8 cellular contexts compared by ENCODE assay signal in genomic region chr5:132737982-132738770, GRCh38. TPM values are rescaled to one million over a fixed set of nuclear protein-coding genes. Genes with fewer than 3 reads are reported as not detected.
A peak's percentile ranks its signal among the peaks of the same experiment; 100 is the strongest.
DNase-seq lines count a peak whose midpoint lies in the region; ATAC-seq and TF ChIP-seq lines count a peak whose summit lies in the region.
"Had no signal": no experiment of that assay in that cellular context is flagged by ENCODE, and none has a peak within 500 bp of the region (broad histone marks: within the 10 kb centered on the region; RNA-seq: fewer than 3 reads in every experiment).

No MANE protein-coding gene starts in this region.

- 77 to 81% methylated on average over 8 to 9 of the region's 10 CpGs for WGBS in endodermal cell (ENCODE audit: insufficient coverage in 1 of 2, insufficient read length in 1 of 2), 2 experiments
- WGBS in sigmoid colon, 2 donors, result 60 to 78% methylated on average over 10 of the region's 10 CpGs

- ATAC-seq in HG03135 (IDR thresholded peaks at IDR 0.05; ENCODE audit: unreplicated experiment), result no peak

- peaks cover 7% of the 10 kb centered on the region for H3K36me3 Mint-ChIP-seq in endodermal cell (ENCODE audit: low read depth)

- H3K27ac ChIP-seq in PC-9, result no peak overlapping the region
- H3K27ac ChIP-seq in endodermal cell (ENCODE audit: low read depth, low read length), result no peak overlapping the region
- H3K27ac ChIP-seq in sigmoid colon, result peak overlapping the region in 2 of 4 donors; percentile 84 to 85

- peak overlapping the region; percentile 73 for H3K4me3 Mint-ChIP-seq in endodermal cell

- H3F3A ChIP-seq in PC-9 (ENCODE audit: insufficient read depth, low read depth), result no peaks in the 10 kb centered on the region; the same call in 1 of the 2 replicates

- H3K4me1 ChIP-seq in PC-9 (replicated peaks; ENCODE audit: insufficient read depth) (peaks cover 20% of the 10 kb centered on the region), endodermal cell (ENCODE audit: control insufficient read depth, insufficient read depth, low read length) (no peaks in the 10 kb centered on the region), sigmoid colon (peaks cover 0 to 19% (median 10%) of the 10 kb centered on the region in 4 donors)

- peaks cover 5% of the 10 kb centered on the region for H3K9me3 Mint-ChIP-seq in endodermal cell

- no peak overlapping the region for H3K27ac Mint-ChIP-seq in endodermal cell

- intact Hi-C loops in PC-9 (cut with micrococcal nuclease; ENCODE audit: unreplicated experiment) (loop anchor here (10.0 kb wide), 1 partner anchor 353 kb away; no protein-coding TSS in a partner anchor), sigmoid colon (cut with DNase I) (loop anchor here (2.0 to 10.0 kb wide), 3 partner anchors 39 to 353 kb away; partner anchors contain the start of gene SEPTIN8)

- no TSS peak for BruUV-seq in PC-9 (replicated peaks; lab: Mats Ljungman, UMichigan)

- TF ChIP-seq POLR2A in sigmoid colon (IDR thresholded peaks at IDR 0.05), result no peak

- peak overlapping the region; percentile 98 for H3K4me2 ChIP-seq in PC-9

- peaks cover 3% of the 10 kb centered on the region; the same call in 1 of the 2 replicates for H4K20me1 ChIP-seq in PC-9 (ENCODE audit: insufficient read depth)

- peaks cover 6% of the 10 kb centered on the region for H3K4me1 Mint-ChIP-seq in endodermal cell

- no peak for TF ChIP-seq EP300 in sigmoid colon (IDR thresholded peaks at IDR 0.05)

- H3K27me3 Mint-ChIP-seq in endodermal cell (ENCODE audit: insufficient read depth), result peaks cover 26% of the 10 kb centered on the region

- H3K9ac ChIP-seq in endodermal cell (ENCODE audit: extremely low read depth, low read length, poor library complexity, severe bottlenecking), result no peak overlapping the region

- H3K27me3 ChIP-seq in PC-9 (ENCODE audit: insufficient read depth, low read depth) (no peaks in the 10 kb centered on the region), endodermal cell (ENCODE audit: control insufficient read depth, insufficient read depth, low read length, poor library complexity, severe bottlenecking) (peaks cover 30% of the 10 kb centered on the region), sigmoid colon (peaks cover 0 to 3% (median 0%) of the 10 kb centered on the region in 3 donors)

- CTCF ChIA-PET in PC-9 (lab: Charles Lee), result no interaction called here

- H3K4me3 ChIP-seq in GM12865 (ENCODE audit: low read depth, low read length), result peak overlapping the region; percentile 91
- H3K4me3 ChIP-seq in PC-9, result peak overlapping the region; percentile 91
- peak overlapping the region; percentile 82 for H3K4me3 ChIP-seq in endodermal cell (ENCODE audit: low read length)
- peak overlapping the region in 3 of 4 donors; percentile 77 to 83 (median 79) for H3K4me3 ChIP-seq in sigmoid colon

- H2AFZ ChIP-seq in PC-9, result peak overlapping the region; percentile 99

- H3K9me3 ChIP-seq in PC-9 (ENCODE audit: insufficient read depth, low read depth) (no peaks in the 10 kb centered on the region), endodermal cell (ENCODE audit: control insufficient read depth, low read length) (peaks cover 3% of the 10 kb centered on the region), sigmoid colon (no peaks in the 10 kb centered on the region)
- H3K9me3 ChIP-seq: tibial artery had no signal

- DNase-seq in GM12865 (ENCODE audit: low read depth) (no peak), PC-9 (no peak), endodermal cell (no peak), sigmoid colon (no peak), ecto neural progenitor cell (ENCODE audit: low spot score) (no peak)
- no peak for DNase-seq in stimulated activated CD4-positive, alpha-beta T cell treated with anti-CD3 and anti-CD28 coated beads, Interleukin-2, amount 100 ng/mL, for 24 hours

- H3K79me2 ChIP-seq in PC-9 (ENCODE audit: low read depth), result peaks cover 31% of the 10 kb centered on the region

- TF ChIP-seq CTCF in GM12865 (IDR thresholded peaks at IDR 0.05; ENCODE audit: insufficient read depth, low read depth, low read length, missing control alignments) (no peak), PC-9 (conservative IDR thresholded peaks at IDR 0.05) (no peak), endodermal cell (conservative IDR thresholded peaks at IDR 0.05) (no peak), sigmoid colon (IDR thresholded peaks at IDR 0.05) (no peak)

- H3K36me3 ChIP-seq in PC-9 (ENCODE audit: low read depth) (no peaks in the 10 kb centered on the region), endodermal cell (ENCODE audit: control insufficient read depth, insufficient read depth, low read length) (peaks cover 9% of the 10 kb centered on the region), sigmoid colon (peaks cover 0 to 3% (median 0%) of the 10 kb centered on the region in 4 donors)

- H3K9me2 ChIP-seq in PC-9 (ENCODE audit: insufficient read depth), result no peaks in the 10 kb centered on the region

- POLR2A ChIA-PET in PC-9 (lab: Charles Lee; ENCODE audit: unreplicated experiment), result interaction anchor here (0.6 to 0.7 kb wide), 3 partner anchors 37 to 941 kb away, joined by 3 to 4 read pairs (median 3); partner anchors contain the start of gene FNIP1

RNA-seq across cellular contexts. Expression of gene KIF3A, which starts 0.8 kb away (rescaled TPM):
- total RNA-seq in PC-9 (2021) (10.1 and 15.2 TPM in 2 replicates), endodermal cell (10 to 100 TPM; 19.6 to 25.2 TPM), sigmoid colon (10 to 100 TPM in 2 of 4 donors, 1 to 10 TPM in 2; 7.1 to 19.9 (median 12.9) TPM)
- polyA plus RNA-seq in endodermal cell (2013, experiment 1 of 2), result 14.6 TPM
- 14.7 TPM for polyA plus RNA-seq in endodermal cell (2013, experiment 2 of 2)
- 1 to 10 TPM; 1.2 to 2.7 (median 1.8) TPM for polyA plus RNA-seq in sigmoid colon

RNA-seq across cellular contexts. Expression of gene CCNI2, which starts 9.1 kb away (rescaled TPM):
- total RNA-seq in PC-9 (2021) (1.2 and 1.7 TPM in 2 replicates), endodermal cell (1 to 10 TPM; 1.2 to 1.3 TPM), sigmoid colon (1 to 10 TPM in 1 of 4 donors, not detected in 3; 1.4 TPM)
- polyA plus RNA-seq in endodermal cell (2013, experiment 1 of 2), result 0.21 TPM
- not detected for polyA plus RNA-seq in endodermal cell (2013, experiment 2 of 2)
- polyA plus RNA-seq in sigmoid colon, result 1 to 10 TPM; 1.8 to 5.3 (median 2.3) TPM

RNA-seq across cellular contexts. Expression of gene SEPTIN8, which starts 38.9 kb away (rescaled TPM):
- total RNA-seq in PC-9 (2021) (22.3 and 24.2 TPM in 2 replicates), endodermal cell (10 to 100 TPM; 49.0 to 56.7 TPM), sigmoid colon (10 to 100 TPM; 21.4 to 36.0 (median 30.9) TPM)
- polyA plus RNA-seq in endodermal cell (2013, experiment 1 of 2), result 44.7 TPM
- 40.8 TPM for polyA plus RNA-seq in endodermal cell (2013, experiment 2 of 2)
- 10 to 100 TPM; 19.2 to 38.0 (median 30.7) TPM for polyA plus RNA-seq in sigmoid colon
